Comparison of ENCODE assay signal across 11 cellular contexts in the genomic region with DNA sequence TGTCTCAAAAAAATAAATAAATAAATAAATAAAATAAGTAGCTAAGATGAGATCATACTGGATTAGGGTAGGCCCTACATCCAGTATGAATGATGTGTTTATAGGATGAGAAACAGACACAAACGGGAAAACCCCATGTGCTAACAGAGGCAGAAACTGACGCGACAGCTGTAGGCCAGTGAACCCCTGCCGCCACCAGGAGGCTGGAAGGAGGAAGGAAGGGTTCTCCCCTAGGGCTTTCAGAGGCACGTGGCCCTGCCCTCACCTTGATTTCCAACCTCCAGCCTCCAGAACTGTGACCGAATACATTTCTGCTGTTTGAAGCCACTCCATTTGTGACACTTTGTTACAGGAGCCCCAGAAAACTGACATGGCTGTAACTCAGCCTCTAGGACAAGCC. TPM values are rescaled to one million over a fixed set of nuclear protein-coding genes. Genes with fewer than 3 reads are reported as not detected.
DNase-seq lines count a peak whose midpoint lies in the region; ATAC-seq and TF ChIP-seq lines count a peak whose summit lies in the region.
"Had no signal": no experiment of that assay in that cellular context is flagged by ENCODE, and none has a peak within 500 bp of the region (broad histone marks: within the 10 kb centered on the region; RNA-seq: fewer than 3 reads in every experiment).

No MANE protein-coding gene starts in this region.

- no peaks in the 10 kb centered on the region for H3K4me1 ChIP-seq in heart left ventricle
- H3K4me1 ChIP-seq in MM.1S (ENCODE audit: low read length) = no peaks in the 10 kb centered on the region
- no peaks in the 10 kb centered on the region for H3K4me1 ChIP-seq in mammary epithelial cell (ENCODE audit: insufficient read depth, low read length)

- H3K79me2 ChIP-seq in MM.1S (ENCODE audit: low read length) (no peaks in the 10 kb centered on the region), mammary epithelial cell (ENCODE audit: insufficient read depth, low read length) (no peaks in the 10 kb centered on the region)

- BruUV-seq in mammary epithelial cell (replicated peaks; lab: Mats Ljungman, UMichigan) = no TSS peak

- H3K36me3 ChIP-seq in heart left ventricle (no peaks in the 10 kb centered on the region), MM.1S (replicated peaks; ENCODE audit: insufficient read depth, low read length) (no peaks in the 10 kb centered on the region), mammary epithelial cell (ENCODE audit: insufficient read depth, low read length) (no peaks in the 10 kb centered on the region)

- H3K9me2 ChIP-seq in MM.1S (replicated peaks; ENCODE audit: insufficient read depth, low read length) = no peaks in the 10 kb centered on the region

- H3K27ac ChIP-seq in heart left ventricle (no peak overlapping the region), MM.1S (ENCODE audit: low read length) (no peak overlapping the region), mammary epithelial cell (ENCODE audit: insufficient read depth, low read depth, low read length) (no peak overlapping the region)

- H4K20me1 ChIP-seq in MM.1S (ENCODE audit: insufficient read depth, low read length) = no peaks in the 10 kb centered on the region
- no peaks in the 10 kb centered on the region for H4K20me1 ChIP-seq in mammary epithelial cell (ENCODE audit: insufficient read depth, low read length)

- no peak overlapping the region for H3K9ac ChIP-seq in MM.1S (ENCODE audit: low read length)
- H3K9ac ChIP-seq in mammary epithelial cell (ENCODE audit: insufficient read depth, low read length) = no peak overlapping the region

- peaks cover 20% of the 10 kb centered on the region for H3K27me3 Mint-ChIP-seq in stimulated activated memory B cell treated with anti-CD40 and anti-IgM and Interleukin-4, amounts not matched to agents 10 μg/mL and 1 μg/mL and 100 μg/mL, for 72 hours
- peaks cover 30% of the 10 kb centered on the region for H3K27me3 Mint-ChIP-seq in mesothelial cell of epicardium (ENCODE audit: low read depth)

- H3K27me3 ChIP-seq in heart left ventricle (peaks cover 0 to 10% (median 4%) of the 10 kb centered on the region in 9 donors), MM.1S (replicated peaks; ENCODE audit: insufficient read depth, low read length) (peaks cover 91% of the 10 kb centered on the region), mammary epithelial cell (ENCODE audit: insufficient read depth, low read length) (no peaks in the 10 kb centered on the region)

- no peak for ATAC-seq in Right ventricle myocardium inferior
- no peak for ATAC-seq in heart left ventricle
- ATAC-seq in stimulated activated memory B cell treated with anti-CD40 and anti-IgM and Interleukin-4, amounts not matched to agents 10 μg/mL and 1 μg/mL and 100 μg/mL, for 72 hours = peak; percentile 70
- ATAC-seq in esophagus mucosa = no peak
- ATAC-seq: CD8-positive, alpha-beta T cell had no signal

- in situ Hi-C loops in mammary epithelial cell (cut with MboI; ENCODE audit: low sequenced_read_pairs in 2 of 2) = no loop called here

- no peaks in the 10 kb centered on the region for H3F3A ChIP-seq in MM.1S (ENCODE audit: insufficient read depth, low read length)

- H3K4me2 ChIP-seq in MM.1S (ENCODE audit: low read depth, low read length) (no peak overlapping the region), mammary epithelial cell (ENCODE audit: insufficient read depth, low read depth, low read length) (no peak overlapping the region)

- no peaks in the 10 kb centered on the region for H3K9me3 Mint-ChIP-seq in stimulated activated memory B cell treated with anti-CD40 and anti-IgM and Interleukin-4, amounts not matched to agents 10 μg/mL and 1 μg/mL and 100 μg/mL, for 72 hours
- no peaks in the 10 kb centered on the region for H3K9me3 Mint-ChIP-seq in mesothelial cell of epicardium
- H3K9me3 Mint-ChIP-seq: CD8-positive, alpha-beta T cell had no signal

- H3K4me3 Mint-ChIP-seq in stimulated activated memory B cell treated with anti-CD40 and anti-IgM and Interleukin-4, amounts not matched to agents 10 μg/mL and 1 μg/mL and 100 μg/mL, for 72 hours = no peak overlapping the region
- no peak overlapping the region for H3K4me3 Mint-ChIP-seq in mesothelial cell of epicardium
- H3K4me3 Mint-ChIP-seq: CD8-positive, alpha-beta T cell had no signal

- no peak overlapping the region for H3K27ac Mint-ChIP-seq in stimulated activated memory B cell treated with anti-CD40 and anti-IgM and Interleukin-4, amounts not matched to agents 10 μg/mL and 1 μg/mL and 100 μg/mL, for 72 hours
- no peak overlapping the region for H3K27ac Mint-ChIP-seq in mesothelial cell of epicardium
- H3K27ac Mint-ChIP-seq: CD8-positive, alpha-beta T cell had no signal

- intact Hi-C loops in Right ventricle myocardium inferior (cut with DNase I) = no loop called here
- intact Hi-C loops in heart left ventricle (cut with DNase I) = no loop called here
- intact Hi-C loops in mammary epithelial cell (cut with micrococcal nuclease) = no loop called here

- H3K4me3 ChIP-seq in heart left ventricle (no peak overlapping the region), MM.1S (ENCODE audit: low read length) (no peak overlapping the region), mammary epithelial cell (replicated peaks in 1 of 3; ENCODE audit: insufficient read depth in 1 of 3, low read depth in 2 of 3, low read length in 3 of 3) (no peak overlapping the region)
- H3K4me3 ChIP-seq: dorsolateral prefrontal cortex had no signal

- TF ChIP-seq POLR2A in heart left ventricle (IDR thresholded peaks at IDR 0.05) = no peak

- DNase-seq in Right ventricle myocardium inferior (ENCODE audit: missing footprints) = peak; percentile 21
- DNase-seq in heart left ventricle = no peak
- DNase-seq in MM.1S = peak; percentile 53
- DNase-seq in mammary epithelial cell = peak; percentile 30
- DNase-seq in mesothelial cell of epicardium (ENCODE audit: low spot score in 2 of 2, unreplicated experiment in 2 of 2) = no peak
- DNase-seq in NCI-H748 (lab: John Stamatoyannopoulos, UW; ENCODE audit: unreplicated experiment) = no peak
- DNase-seq: CD8-positive, alpha-beta T cell; NCI-H2227 treated with DMSO at 0.1 percent for 48 hours had no signal

- no peaks in the 10 kb centered on the region for H3K4me1 Mint-ChIP-seq in stimulated activated memory B cell treated with anti-CD40 and anti-IgM and Interleukin-4, amounts not matched to agents 10 μg/mL and 1 μg/mL and 100 μg/mL, for 72 hours
- H3K4me1 Mint-ChIP-seq in mesothelial cell of epicardium = no peaks in the 10 kb centered on the region

- no peaks in the 10 kb centered on the region for H3K36me3 Mint-ChIP-seq in stimulated activated memory B cell treated with anti-CD40 and anti-IgM and Interleukin-4, amounts not matched to agents 10 μg/mL and 1 μg/mL and 100 μg/mL, for 72 hours
- no peaks in the 10 kb centered on the region for H3K36me3 Mint-ChIP-seq in mesothelial cell of epicardium
- H3K36me3 Mint-ChIP-seq: CD8-positive, alpha-beta T cell had no signal

- dilution Hi-C loops in mammary epithelial cell (cut with HindIII; ENCODE audit: low sequenced_read_pairs) = no loop called here

- H2AFZ ChIP-seq in MM.1S (ENCODE audit: low read length) (no peak overlapping the region), mammary epithelial cell (ENCODE audit: low read depth, low read length) (no peak overlapping the region)

- H3K9me3 ChIP-seq in heart left ventricle = no peaks in the 10 kb centered on the region
- H3K9me3 ChIP-seq in MM.1S (replicated peaks; ENCODE audit: insufficient read depth, low read length) = no peaks in the 10 kb centered on the region
- H3K9me3 ChIP-seq in mammary epithelial cell (replicated peaks; ENCODE audit: insufficient read depth, low read length) = no peaks in the 10 kb centered on the region

- TF ChIP-seq CTCF in heart left ventricle (IDR thresholded peaks at IDR 0.05) (no peak), MM.1S (IDR thresholded peaks at IDR 0.05; ENCODE audit: low read length) (peak; percentile 28), mammary epithelial cell (conservative IDR thresholded peaks at IDR 0.05 in 1 of 2, IDR thresholded peaks at IDR 0.05 in 1 of 2; ENCODE audit: extremely low read depth in 1 of 2, insufficient read depth in 1 of 2, low read depth in 1 of 2, low read length in 2 of 2) (no peak), mesothelial cell of epicardium (IDR thresholded peaks at IDR 0.05; ENCODE audit: unreplicated experiment) (no peak)

- CTCF ChIA-PET in mammary epithelial cell (lab: Charles Lee; ENCODE audit: low non-redundant PET) = no interaction called here

- WGBS in heart left ventricle, 4 donors = 19 to 27% (median 23%) methylated on average over 5 to 6 of the region's 6 CpGs
- 90% methylated on average over 6 of the region's 6 CpGs for WGBS in mammary epithelial cell (ENCODE audit: low coverage, missing lambda C conversion rate)

RNA-seq across cellular contexts. Expression of a gene that starts 38.5 kb away (rescaled TPM):
- 0.05 TPM for total RNA-seq in Right ventricle myocardium inferior
- 1 to 10 TPM in 1 of 9 donors, under 1 TPM in 6, not detected in 2; 0.07 to 1.3 (median 0.32) TPM for total RNA-seq in heart left ventricle
- under 1 TPM; 0.07 to 0.08 TPM for polyA plus RNA-seq in heart left ventricle
- total RNA-seq in mammary epithelial cell = under 1 TPM; 0.49 to 0.83 TPM
- polyA plus RNA-seq in mammary epithelial cell = 0.09 TPM
- not detected for polyA minus RNA-seq in mammary epithelial cell
- total RNA-seq in esophagus mucosa = 0.04 TPM
- total RNA-seq in mesothelial cell of epicardium = 4.8 to 4.9 TPM (median 4.9 TPM) in 3 replicates

RNA-seq across cellular contexts. Expression of a gene that starts 57.8 kb away (rescaled TPM):
- total RNA-seq in Right ventricle myocardium inferior = 264 TPM
- 100 to 1,000 TPM in 7 of 9 donors, 10 to 100 TPM in 2; 63.6 to 343 (median 241) TPM for total RNA-seq in heart left ventricle
- 100 to 1,000 TPM; 198 to 353 TPM for polyA plus RNA-seq in heart left ventricle
- total RNA-seq in mammary epithelial cell = 100 to 1,000 TPM in 1 of 2 donors, 10 to 100 TPM in 1; 69.7 to 303 TPM
- 166 TPM for polyA plus RNA-seq in mammary epithelial cell
- polyA minus RNA-seq in mammary epithelial cell = 24.4 TPM
- 439 TPM for total RNA-seq in esophagus mucosa
- 411 to 435 TPM (median 426 TPM) in 3 replicates for total RNA-seq in mesothelial cell of epicardium

Comparison
In these comparisons a context has a peak if more than half of its experiments do, and no peak if none do; other contexts are left out.
1. DNase-seq: peak in Right ventricle myocardium inferior (single experiment), MM.1S (single experiment) and mammary epithelial cell (single experiment); none in heart left ventricle (0 of 5), mesothelial cell of epicardium (0 of 2) and NCI-H748 (single experiment).